8 cellular contexts compared by ENCODE assay signal in genomic region chr12:46372852-46373302, GRCh38. TPM values are rescaled to one million over a fixed set of nuclear protein-coding genes. Genes with fewer than 3 reads are reported as not detected.
DNase-seq lines count a peak whose midpoint lies in the region; ATAC-seq and TF ChIP-seq lines count a peak whose summit lies in the region.

No MANE protein-coding gene starts in this region.

- H3K9ac ChIP-seq in smooth muscle cell (ENCODE audit: low read depth): peak overlapping the region; percentile 99

- H3F3A ChIP-seq in smooth muscle cell (ENCODE audit: low read depth): peaks cover 39% of the 10 kb centered on the region

- peak overlapping the region; percentile 91 for H3K4me3 Mint-ChIP-seq in activated CD4-positive, alpha-beta memory T cell treated with anti-CD3 and anti-CD28 coated beads, Interleukin-2, amount 10 ng/mL, durations not matched to agents 7 days and 5 days

- H2AFZ ChIP-seq in smooth muscle cell (ENCODE audit: low read depth): peak overlapping the region; percentile 85

- H3K79me2 ChIP-seq in smooth muscle cell (ENCODE audit: low read depth): peaks cover 54% of the 10 kb centered on the region

- peak; percentile 51 for DNase-seq in NCI-H1694 (lab: John Stamatoyannopoulos, UW)
- DNase-seq in NCI-H1694 treated with DMSO at 0.1 percent for 48 hours (lab: John Stamatoyannopoulos, UW): no peak
- no peak for DNase-seq in activated CD4-positive, alpha-beta memory T cell treated with anti-CD3 and anti-CD28 coated beads, Interleukin-2, amount 10 ng/mL, durations not matched to agents 7 days and 5 days
- no peak for DNase-seq in right cardiac atrium
- no peak for DNase-seq in smooth muscle cell (lab: John Stamatoyannopoulos, UW; ENCODE audit: unreplicated experiment)
- no peak for DNase-seq in hepatic stellate cell (ENCODE audit: low spot score)

- H3K27ac ChIP-seq in right cardiac atrium (ENCODE audit: low read length): peak overlapping the region; percentile 90
- peak overlapping the region; percentile 98 for H3K27ac ChIP-seq in smooth muscle cell (ENCODE audit: low read depth)

- H3K36me3 Mint-ChIP-seq in activated CD4-positive, alpha-beta memory T cell treated with anti-CD3 and anti-CD28 coated beads, Interleukin-2, amount 10 ng/mL, durations not matched to agents 7 days and 5 days (ENCODE audit: low read depth): peaks cover 43% of the 10 kb centered on the region

- H3K4me1 ChIP-seq in right cardiac atrium (ENCODE audit: control insufficient read depth, insufficient read depth, low read length) (peaks cover 6% of the 10 kb centered on the region), smooth muscle cell (ENCODE audit: low read depth) (peaks cover 34% of the 10 kb centered on the region)

- H3K27me3 Mint-ChIP-seq in activated CD4-positive, alpha-beta memory T cell treated with anti-CD3 and anti-CD28 coated beads, Interleukin-2, amount 10 ng/mL, durations not matched to agents 7 days and 5 days: no peaks in the 10 kb centered on the region

- H3K4me1 Mint-ChIP-seq in activated CD4-positive, alpha-beta memory T cell treated with anti-CD3 and anti-CD28 coated beads, Interleukin-2, amount 10 ng/mL, durations not matched to agents 7 days and 5 days: peaks cover 64% of the 10 kb centered on the region

- POLR2A ChIA-PET in activated CD4-positive, alpha-beta memory T cell treated with anti-CD3 and anti-CD28 coated beads, Interleukin-2, amount 10 ng/mL, durations not matched to agents 7 days and 5 days (lab: Charles Lee): interaction anchor here (0.7 to 6.7 kb wide), 20 partner anchors 9 to 844 kb away, joined by 3 to 101 read pairs (median 6); partner anchors contain the start of gene SLC38A1

- no peak for TF ChIP-seq CTCF in smooth muscle cell (IDR thresholded peaks at IDR 0.05; ENCODE audit: borderline replicate concordance, insufficient read depth, poor library complexity, severe bottlenecking)

- CTCF ChIA-PET in activated CD4-positive, alpha-beta memory T cell treated with anti-CD3 and anti-CD28 coated beads, Interleukin-2, amount 10 ng/mL, durations not matched to agents 7 days and 5 days (lab: Charles Lee): interaction anchor here (1.2 to 1.7 kb wide), 2 partner anchors 151 to 288 kb away, joined by 3 to 4 read pairs; no protein-coding TSS in a partner anchor

- no peaks in the 10 kb centered on the region for H3K9me3 Mint-ChIP-seq in activated CD4-positive, alpha-beta memory T cell treated with anti-CD3 and anti-CD28 coated beads, Interleukin-2, amount 10 ng/mL, durations not matched to agents 7 days and 5 days

- H3K27me3 ChIP-seq in right cardiac atrium (ENCODE audit: control insufficient read depth, insufficient read depth): no peaks in the 10 kb centered on the region
- no peaks in the 10 kb centered on the region for H3K27me3 ChIP-seq in smooth muscle cell (ENCODE audit: low read depth)

- H4K20me1 ChIP-seq in smooth muscle cell (ENCODE audit: low read depth): peaks cover 46% of the 10 kb centered on the region

- peak overlapping the region; percentile 99 for H3K27ac Mint-ChIP-seq in activated CD4-positive, alpha-beta memory T cell treated with anti-CD3 and anti-CD28 coated beads, Interleukin-2, amount 10 ng/mL, durations not matched to agents 7 days and 5 days

- WGBS in right cardiac atrium: under 1% methylated on average over 16 of the region's 16 CpGs
- WGBS in smooth muscle cell (ENCODE audit: low lambda C conversion rate): 0% methylated on average over 9 of the region's 16 CpGs

- intact Hi-C loops in right cardiac atrium (cut with DNase I): loop anchor here in 3 of 4 donors (5.0 to 10.0 kb wide), 3 partner anchors 99 to 289 kb away; no protein-coding TSS in a partner anchor

- no peak for ATAC-seq in right cardiac atrium
- ATAC-seq in HG03159 (IDR thresholded peaks at IDR 0.05; ENCODE audit: unreplicated experiment): no peak
- ATAC-seq in GM19324 (IDR thresholded peaks at IDR 0.05; ENCODE audit: low FRiP score, unreplicated experiment): no peak

- H3K4me3 ChIP-seq in right cardiac atrium (ENCODE audit: low read length) (peak overlapping the region; percentile 87), smooth muscle cell (peak overlapping the region; percentile 100)

- peak overlapping the region; percentile 90 for H3K4me2 ChIP-seq in smooth muscle cell

- H3K9me3 ChIP-seq in right cardiac atrium (ENCODE audit: control insufficient read depth, low read length): no peaks in the 10 kb centered on the region
- no peaks in the 10 kb centered on the region for H3K9me3 ChIP-seq in smooth muscle cell (replicated peaks; ENCODE audit: low read depth)

- H3K36me3 ChIP-seq in smooth muscle cell (ENCODE audit: low read depth): peaks cover 25% of the 10 kb centered on the region

RNA-seq across cellular contexts. Expression of gene SLC38A2, which starts 0.3 kb away (rescaled TPM):
- 100 to 1,000 TPM; 265 to 267 TPM for total RNA-seq in activated CD4-positive, alpha-beta memory T cell treated with anti-CD3 and anti-CD28 coated beads, Interleukin-2, amount 10 ng/mL, durations not matched to agents 7 days and 5 days
- 100 to 1,000 TPM in 3 of 4 donors, 10 to 100 TPM in 1; 87.3 to 143 (median 115) TPM for total RNA-seq in right cardiac atrium
- polyA plus RNA-seq in right cardiac atrium: 69.5 TPM
- 1,081 and 1,127 TPM in 2 replicates for total RNA-seq in smooth muscle cell
- polyA plus RNA-seq in smooth muscle cell: 201 and 262 TPM in 2 replicates
